ENCODE assay signal across 24 cellular contexts in genomic region chr1:8567146-8567545, GRCh38.
A peak's percentile ranks its signal among the peaks of the same experiment; 100 is the strongest.
DNase-seq lines count a peak whose midpoint lies in the region; TF ChIP-seq lines count a peak whose summit lies in the region.
"Had no signal": no experiment of that assay in that cellular context is flagged by ENCODE, and none has a peak within 500 bp of the region (broad histone marks: within the 10 kb centered on the region; RNA-seq: fewer than 3 reads in every experiment).

No MANE protein-coding gene starts in this region.

- H3K4me2 ChIP-seq in trophoblast cell (ENCODE audit: low read length), result no peak overlapping the region
- H3K4me2 ChIP-seq: BLaER1, PC-9 had no signal

- H3K4me3 ChIP-seq in trophoblast cell (ENCODE audit: low read depth, low read length) (no peak overlapping the region), right atrium auricular region (no peak overlapping the region)
- H3K4me3 ChIP-seq: adrenal gland, BLaER1, dorsolateral prefrontal cortex, esophagus squamous epithelium, MG63, PC-9, SJCRH30, tibial nerve had no signal

- no peak overlapping the region for H3K23ac ChIP-seq in trophoblast cell (ENCODE audit: low read length)

- H3K4me1 ChIP-seq in trophoblast cell (ENCODE audit: control insufficient read depth in 1 of 2, insufficient read depth in 2 of 2, low read length in 2 of 2) (peaks cover 6 to 15% of the 10 kb centered on the region in 2 experiments), right atrium auricular region (peaks cover 0 to 45% of the 10 kb centered on the region in 2 donors)

- H4K12ac ChIP-seq in trophoblast cell (ENCODE audit: low read depth, low read length), result no peak overlapping the region

- H3K27me3 ChIP-seq in trophoblast cell (ENCODE audit: insufficient read depth, low read length), result no peaks in the 10 kb centered on the region
- H3K27me3 ChIP-seq in right atrium auricular region, result no peaks in the 10 kb centered on the region
- H3K27me3 ChIP-seq: adrenal gland, BLaER1, dorsolateral prefrontal cortex, esophagus squamous epithelium, MG63, SJCRH30, tibial nerve had no signal

- H3K36me3 ChIP-seq in trophoblast cell (ENCODE audit: control insufficient read depth in 1 of 2, insufficient read depth in 2 of 2, low read length in 2 of 2) (no peaks in the 10 kb centered on the region), right atrium auricular region (no peaks in the 10 kb centered on the region)
- H3K36me3 ChIP-seq: adrenal gland, esophagus squamous epithelium, MG63, SJCRH30, tibial nerve had no signal

- TF ChIP-seq CTCF in right atrium auricular region (IDR thresholded peaks at IDR 0.05), result no peak

- H3K9me3 ChIP-seq in trophoblast cell (ENCODE audit: insufficient read depth, low read depth, low read length) (no peaks in the 10 kb centered on the region), right atrium auricular region (no peaks in the 10 kb centered on the region)
- H3K9me3 ChIP-seq: adrenal gland, BLaER1, esophagus squamous epithelium, MG63, SJCRH30, tibial nerve had no signal

- H2AK5ac ChIP-seq in trophoblast cell (ENCODE audit: low read length), result no peak overlapping the region

- H2BK120ac ChIP-seq in trophoblast cell (ENCODE audit: insufficient read depth, low read length, poor library complexity), result no peak overlapping the region

- H2BK12ac ChIP-seq in trophoblast cell (ENCODE audit: low read length), result no peak overlapping the region

- H3K27ac ChIP-seq in trophoblast cell (ENCODE audit: low read depth, low read length), result no peak overlapping the region
- H3K27ac ChIP-seq in right atrium auricular region, result no peak overlapping the region
- H3K27ac ChIP-seq: 22Rv1, adrenal gland, BLaER1, dorsolateral prefrontal cortex, esophagus squamous epithelium, PC-9, SJCRH30, tibial nerve had no signal

- no peak overlapping the region for H3K9ac ChIP-seq in trophoblast cell (ENCODE audit: low read length)
- H3K9ac ChIP-seq: BLaER1 had no signal

- no peak overlapping the region for H2AFZ ChIP-seq in trophoblast cell (ENCODE audit: insufficient read depth, low read length, poor library complexity)
- H2AFZ ChIP-seq: PC-9 had no signal

- H4K91ac ChIP-seq in trophoblast cell (ENCODE audit: low read depth, low read length), result no peak overlapping the region

- TF ChIP-seq POLR2A in erythroblast (IDR thresholded peaks at IDR 0.05; ENCODE audit: low read length), result no peak

- H4K8ac ChIP-seq in trophoblast cell (ENCODE audit: low read depth, low read length), result no peak overlapping the region

- no peak overlapping the region for H3K18ac ChIP-seq in trophoblast cell (ENCODE audit: low read length)

- no CpG with 5 or more reads among the region's 1 CpG for WGBS in trophoblast cell (ENCODE audit: extremely low coverage, insufficient coverage, insufficient read length)

- H3K79me2 ChIP-seq in trophoblast cell (ENCODE audit: control insufficient read depth, insufficient read depth, low read length, poor library complexity), result no peaks in the 10 kb centered on the region

- no peak overlapping the region for H3K14ac ChIP-seq in trophoblast cell (ENCODE audit: low read length)

- no peaks in the 10 kb centered on the region for H3K79me1 ChIP-seq in trophoblast cell (ENCODE audit: low read length)

- H3K4ac ChIP-seq in trophoblast cell (ENCODE audit: low read depth, low read length), result no peak overlapping the region

- peak; percentile 6 for DNase-seq in NCI-H2029 (lab: John Stamatoyannopoulos, UW)
- no peak for DNase-seq in NCI-H2029 treated with DMSO at 0.1 percent for 48 hours (lab: John Stamatoyannopoulos, UW)
- DNase-seq in SK-N-DZ (ENCODE audit: low spot score), result peak; percentile 21
- DNase-seq in erythroblast (lab: John Stamatoyannopoulos, UW), result peak; percentile 7 to 13
- peak; percentile 62 to 93 for DNase-seq in trophoblast cell
- DNase-seq in DMS153 treated with DMSO at 0.1 percent for 48 hours (lab: John Stamatoyannopoulos, UW; ENCODE audit: unreplicated experiment), result no peak
- no peak for DNase-seq in right atrium auricular region (ENCODE audit: low spot score)
- no peak for DNase-seq in cerebellum (ENCODE audit: low spot score)
- DNase-seq: activated CD4-positive, alpha-beta T cell treated with anti-CD3 and anti-CD28 coated beads for 1 hour; adrenal gland; dorsolateral prefrontal cortex; esophagus squamous epithelium; GDM1; mammary epithelial cell; MG63; natural killer cell; NCI-H146; PC-9; SJCRH30; stimulated activated CD4-positive, alpha-beta T cell treated with anti-CD3 and anti-CD28 coated beads, Interleukin-2, amount 100 ng/mL, for 24 hours; stimulated activated naive CD8-positive, alpha-beta T cell treated with anti-CD3 and anti-CD28 coated beads, Interleukin-15, Interleukin-2, amounts not matched to agents 100 U/mL and 50 U/mL, for 24 hours had no signal

- no peak overlapping the region for H2BK5ac ChIP-seq in trophoblast cell (ENCODE audit: low read depth, low read length, poor library complexity)

Comparison
In these comparisons a context has a peak if more than half of its experiments do, and no peak if none do; other contexts are left out.
1. DNase-seq: peak in NCI-H2029 (single experiment), SK-N-DZ (single experiment), erythroblast (2 of 2) and trophoblast cell (2 of 2); none in NCI-H2029 treated with DMSO at 0.1 percent for 48 hours (single experiment), DMS153 treated with DMSO at 0.1 percent for 48 hours (single experiment), right atrium auricular region (single experiment) and cerebellum (single experiment).